Comparison of ENCODE assay signal across 1 cellular context in the genomic region with DNA sequence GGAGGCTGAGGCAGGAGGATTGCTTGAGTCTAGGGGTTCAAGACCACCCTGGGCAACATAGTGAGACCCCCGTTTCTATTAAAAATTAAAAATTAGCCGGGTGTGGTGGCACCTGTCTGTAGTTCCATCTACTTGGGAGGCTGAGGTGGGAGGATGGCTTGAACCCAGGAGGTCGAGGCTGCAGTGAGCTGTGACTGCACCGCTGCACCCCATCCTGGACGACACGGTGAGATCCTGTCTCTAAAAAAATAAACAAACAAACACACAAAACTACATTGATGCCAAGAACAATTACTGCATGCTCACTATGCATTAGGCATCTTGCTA.
A peak's percentile ranks its signal among the peaks of the same experiment; 100 is the strongest.
TF ChIP-seq lines count a peak whose summit lies in the region.

No MANE protein-coding gene starts in this region.

TF ChIP-seq in HepG2, 621 proteins besides CTCF, POLR2A, EP300 and RAD21 (continued from another document):
- TF ChIP-seq CSRNP1 (CRISPR knock-in tag; IDR thresholded peaks at IDR 0.05) (0 out of 2 replicates have a peak, but pooled peaks have one; percentile 13), ZNF770 (CRISPR knock-in tag; IDR thresholded peaks at IDR 0.05) (peak; percentile 95), TEAD3 (CRISPR knock-in tag; optimal IDR thresholded peaks at IDR 0.05; ENCODE audit: borderline replicate concordance) (no peak), MIXL1 (CRISPR knock-in tag; IDR thresholded peaks at IDR 0.05) (no peak), USF2 (IDR thresholded peaks at IDR 0.05; ENCODE audit: low read depth, low read length) (no peak), USF2 (CRISPR knock-in tag; IDR thresholded peaks at IDR 0.05; ENCODE audit: borderline replicate concordance) (no peak), ZNF614 (CRISPR knock-in tag; IDR thresholded peaks at IDR 0.05; ENCODE audit: borderline replicate concordance) (no peak), HNRNPH1 (optimal IDR thresholded peaks at IDR 0.05; ENCODE audit: low read depth, low read length) (no peak), NPAS2 (CRISPR knock-in tag; IDR thresholded peaks at IDR 0.05; ENCODE audit: borderline replicate concordance) (no peak), CC2D1A (CRISPR knock-in tag; IDR thresholded peaks at IDR 0.05) (no peak), IKZF5 (CRISPR knock-in tag; IDR thresholded peaks at IDR 0.05) (no peak), KDM4B (CRISPR knock-in tag; IDR thresholded peaks at IDR 0.05) (no peak), HOMEZ (CRISPR knock-in tag; IDR thresholded peaks at IDR 0.05; ENCODE audit: low read depth) (no peak)
- TF ChIP-seq, protein P1, sequence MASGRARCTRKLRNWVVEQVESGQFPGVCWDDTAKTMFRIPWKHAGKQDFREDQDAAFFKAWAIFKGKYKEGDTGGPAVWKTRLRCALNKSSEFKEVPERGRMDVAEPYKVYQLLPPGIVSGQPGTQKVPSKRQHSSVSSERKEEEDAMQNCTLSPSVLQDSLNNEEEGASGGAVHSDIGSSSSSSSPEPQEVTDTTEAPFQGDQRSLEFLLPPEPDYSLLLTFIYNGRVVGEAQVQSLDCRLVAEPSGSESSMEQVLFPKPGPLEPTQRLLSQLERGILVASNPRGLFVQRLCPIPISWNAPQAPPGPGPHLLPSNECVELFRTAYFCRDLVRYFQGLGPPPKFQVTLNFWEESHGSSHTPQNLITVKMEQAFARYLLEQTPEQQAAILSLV (CRISPR knock-in tag; IDR thresholded peaks at IDR 0.05; ENCODE audit: borderline replicate concordance), result no peak
- TF ChIP-seq, protein P2, sequence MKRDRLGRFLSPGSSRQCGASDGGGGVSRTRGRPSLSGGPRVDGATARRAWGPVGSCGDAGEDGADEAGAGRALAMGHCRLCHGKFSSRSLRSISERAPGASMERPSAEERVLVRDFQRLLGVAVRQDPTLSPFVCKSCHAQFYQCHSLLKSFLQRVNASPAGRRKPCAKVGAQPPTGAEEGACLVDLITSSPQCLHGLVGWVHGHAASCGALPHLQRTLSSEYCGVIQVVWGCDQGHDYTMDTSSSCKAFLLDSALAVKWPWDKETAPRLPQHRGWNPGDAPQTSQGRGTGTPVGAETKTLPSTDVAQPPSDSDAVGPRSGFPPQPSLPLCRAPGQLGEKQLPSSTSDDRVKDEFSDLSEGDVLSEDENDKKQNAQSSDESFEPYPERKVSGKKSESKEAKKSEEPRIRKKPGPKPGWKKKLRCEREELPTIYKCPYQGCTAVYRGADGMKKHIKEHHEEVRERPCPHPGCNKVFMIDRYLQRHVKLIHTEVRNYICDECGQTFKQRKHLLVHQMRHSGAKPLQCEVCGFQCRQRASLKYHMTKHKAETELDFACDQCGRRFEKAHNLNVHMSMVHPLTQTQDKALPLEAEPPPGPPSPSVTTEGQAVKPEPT (CRISPR knock-in tag; IDR thresholded peaks at IDR 0.05; ENCODE audit: low read depth), result 0 out of 2 replicates have a peak, but pooled peaks have one; percentile 3
- TF ChIP-seq, protein P3, sequence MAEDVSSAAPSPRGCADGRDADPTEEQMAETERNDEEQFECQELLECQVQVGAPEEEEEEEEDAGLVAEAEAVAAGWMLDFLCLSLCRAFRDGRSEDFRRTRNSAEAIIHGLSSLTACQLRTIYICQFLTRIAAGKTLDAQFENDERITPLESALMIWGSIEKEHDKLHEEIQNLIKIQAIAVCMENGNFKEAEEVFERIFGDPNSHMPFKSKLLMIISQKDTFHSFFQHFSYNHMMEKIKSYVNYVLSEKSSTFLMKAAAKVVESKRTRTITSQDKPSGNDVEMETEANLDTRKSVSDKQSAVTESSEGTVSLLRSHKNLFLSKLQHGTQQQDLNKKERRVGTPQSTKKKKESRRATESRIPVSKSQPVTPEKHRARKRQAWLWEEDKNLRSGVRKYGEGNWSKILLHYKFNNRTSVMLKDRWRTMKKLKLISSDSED (CRISPR knock-in tag; IDR thresholded peaks at IDR 0.05), result no peak
- TF ChIP-seq, protein P4, sequence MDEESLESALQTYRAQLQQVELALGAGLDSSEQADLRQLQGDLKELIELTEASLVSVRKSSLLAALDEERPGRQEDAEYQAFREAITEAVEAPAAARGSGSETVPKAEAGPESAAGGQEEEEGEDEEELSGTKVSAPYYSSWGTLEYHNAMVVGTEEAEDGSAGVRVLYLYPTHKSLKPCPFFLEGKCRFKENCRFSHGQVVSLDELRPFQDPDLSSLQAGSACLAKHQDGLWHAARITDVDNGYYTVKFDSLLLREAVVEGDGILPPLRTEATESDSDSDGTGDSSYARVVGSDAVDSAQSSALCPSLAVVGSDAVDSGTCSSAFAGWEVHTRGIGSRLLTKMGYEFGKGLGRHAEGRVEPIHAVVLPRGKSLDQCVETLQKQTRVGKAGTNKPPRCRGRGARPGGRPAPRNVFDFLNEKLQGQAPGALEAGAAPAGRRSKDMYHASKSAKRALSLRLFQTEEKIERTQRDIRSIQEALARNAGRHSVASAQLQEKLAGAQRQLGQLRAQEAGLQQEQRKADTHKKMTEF (CRISPR knock-in tag; IDR thresholded peaks at IDR 0.05), result no peak
